In genomic region chr2:28956890-28957289, GRCh38 we compare ENCODE assay signal across 9 cellular contexts. TPM values are rescaled to one million over a fixed set of nuclear protein-coding genes. Genes with fewer than 3 reads are reported as not detected.
DNase-seq lines count a peak whose midpoint lies in the region; ATAC-seq, FAIRE-seq and TF ChIP-seq lines count a peak whose summit lies in the region.
"Had no signal": no experiment of that assay in that cellular context is flagged by ENCODE, and none has a peak within 500 bp of the region (broad histone marks: within the 10 kb centered on the region; RNA-seq: fewer than 3 reads in every experiment).

No MANE protein-coding gene starts in this region.

- H3K36me3 Mint-ChIP-seq in HFFc6 (ENCODE audit: low read depth) = no peaks in the 10 kb centered on the region
- H3K36me3 Mint-ChIP-seq in activated naive CD8-positive, alpha-beta T cell treated with anti-CD3 and anti-CD28 coated beads for 36 hours = no peaks in the 10 kb centered on the region
- H3K36me3 Mint-ChIP-seq: memory B cell had no signal

- H3K27me3 ChIP-seq in HepG2 (ENCODE audit: control insufficient read depth in 1 of 2, insufficient read depth in 2 of 2, low read length in 2 of 2) (peaks cover 0 to 8% of the 10 kb centered on the region in 2 experiments; a peak in 2 of 5 replicates), small intestine (ENCODE audit: control insufficient read depth in 2 of 2, insufficient read depth in 2 of 2, low read length in 2 of 2) (no peaks in the 10 kb centered on the region)

- H3K4me1 ChIP-seq in HepG2 (ENCODE audit: insufficient read depth, low read length) = peaks cover 30% of the 10 kb centered on the region
- no peaks in the 10 kb centered on the region for H3K4me1 ChIP-seq in small intestine (ENCODE audit: control insufficient read depth in 2 of 2, insufficient read depth in 1 of 2, low read depth in 1 of 2, low read length in 1 of 2)

- no TSS peak for BruUV-seq in HepG2 (replicated peaks; lab: Mats Ljungman, UMichigan)

- TF ChIP-seq POLR2A in HepG2 (IDR thresholded peaks at IDR 0.05; ENCODE audit: insufficient read depth in 1 of 2, low read depth in 2 of 2, low read length in 2 of 2) (no peak), lower leg skin (IDR thresholded peaks at IDR 0.05) (no peak)

- H3K4me3 Mint-ChIP-seq in HFFc6 = no peak overlapping the region
- peak overlapping the region; percentile 64 for H3K4me3 Mint-ChIP-seq in activated naive CD8-positive, alpha-beta T cell treated with anti-CD3 and anti-CD28 coated beads for 36 hours
- H3K4me3 Mint-ChIP-seq: memory B cell had no signal

- TF ChIP-seq RAD21 in HepG2 (CRISPR knock-in tag; IDR thresholded peaks at IDR 0.05) = peak; percentile 45; the same call in 1 of the 2 replicates

- H3K79me2 ChIP-seq in HepG2 (ENCODE audit: insufficient read depth, low read length) = no peaks in the 10 kb centered on the region

- no peak for TF ChIP-seq EP300 in HepG2 (IDR thresholded peaks at IDR 0.05; ENCODE audit: low read depth in 2 of 2, low read length in 2 of 2)
- TF ChIP-seq EP300 in HepG2 (CRISPR knock-in tag; IDR thresholded peaks at IDR 0.05; ENCODE audit: borderline replicate concordance) = no peak

- H3K27ac ChIP-seq in C4-2B = no peak overlapping the region
- no peak overlapping the region for H3K27ac ChIP-seq in HepG2 (ENCODE audit: extremely low read length, insufficient read depth, low read length)
- no peak overlapping the region for H3K27ac ChIP-seq in small intestine (ENCODE audit: low read depth in 1 of 2, low read length in 1 of 2)

- 33% methylated on average over 15 of the region's 15 CpGs for WGBS in HepG2 (ENCODE audit: low lambda C conversion rate)
- WGBS in small intestine, 3 donors = 39 to 86% (median 76%) methylated on average over 15 of the region's 15 CpGs
- 73 to 75% methylated on average over 15 of the region's 15 CpGs for WGBS in lower leg skin, 2 donors

- peaks cover 3% of the 10 kb centered on the region; the same call in 1 of the 2 replicates for H3K27me3 Mint-ChIP-seq in HFFc6 (ENCODE audit: insufficient read depth)
- no peaks in the 10 kb centered on the region for H3K27me3 Mint-ChIP-seq in activated naive CD8-positive, alpha-beta T cell treated with anti-CD3 and anti-CD28 coated beads for 36 hours
- H3K27me3 Mint-ChIP-seq: memory B cell had no signal

- CTCF ChIA-PET in HepG2 (lab: Yijun Ruan, JAX; ENCODE audit: low intra/inter-chr PET ratio, low total read pairs) = interaction anchor here (2.2 kb wide), 1 partner anchor 240 kb away, joined by 23 read pairs; no protein-coding TSS in a partner anchor

- TF ChIP-seq CTCF in C4-2B (conservative IDR thresholded peaks at IDR 0.05) (peak; percentile 41), HFFc6 (IDR thresholded peaks at IDR 0.05) (peak; percentile 73), HepG2 (CRISPR knock-in tag; IDR thresholded peaks at IDR 0.05) (peak; percentile 51), lower leg skin (IDR thresholded peaks at IDR 0.05) (peak in 1 of 3 donors; percentile 45)

- POLR2A ChIA-PET in HepG2 (lab: Yijun Ruan, JAX) = no interaction called here

- H3K9me3 ChIP-seq in HepG2 (ENCODE audit: low read length) (no peaks in the 10 kb centered on the region), small intestine (ENCODE audit: control insufficient read depth, low read depth) (no peaks in the 10 kb centered on the region)

- H3K36me3 ChIP-seq in HepG2 (replicated peaks in 1 of 2; ENCODE audit: control insufficient read depth in 1 of 2, insufficient read depth in 2 of 2, low read length in 2 of 2) (no peaks in the 10 kb centered on the region), small intestine (ENCODE audit: control insufficient read depth in 2 of 2, insufficient read depth in 2 of 2, low read length in 2 of 2) (no peaks in the 10 kb centered on the region)

- H3K9me3 Mint-ChIP-seq in HFFc6 = no peaks in the 10 kb centered on the region
- no peaks in the 10 kb centered on the region for H3K9me3 Mint-ChIP-seq in activated naive CD8-positive, alpha-beta T cell treated with anti-CD3 and anti-CD28 coated beads for 36 hours
- H3K9me3 Mint-ChIP-seq: memory B cell had no signal

- H3K4me2 ChIP-seq in HepG2 (ENCODE audit: low read depth, low read length) = peak overlapping the region; percentile 73

- no peak overlapping the region for H3K27ac Mint-ChIP-seq in HFFc6
- no peak overlapping the region for H3K27ac Mint-ChIP-seq in activated naive CD8-positive, alpha-beta T cell treated with anti-CD3 and anti-CD28 coated beads for 36 hours
- H3K27ac Mint-ChIP-seq: memory B cell had no signal

- H3K4me3 ChIP-seq in HepG2 (replicated peaks in 1 of 3; ENCODE audit: insufficient read depth in 1 of 3, low read depth in 2 of 3, low read length in 3 of 3) (peak overlapping the region; percentile 22 to 47 (median 27); a peak in 4 of 6 replicates), small intestine (ENCODE audit: low read depth in 1 of 2, low read length in 2 of 2) (no peak overlapping the region), lower leg skin (ENCODE audit: low read depth, poor library complexity, severe bottlenecking) (no peak overlapping the region)

- no peak overlapping the region for H3K9ac ChIP-seq in HepG2 (ENCODE audit: insufficient read depth, low read depth, low read length)

- H4K20me1 ChIP-seq in HepG2 (ENCODE audit: insufficient read depth, low read length) = no peaks in the 10 kb centered on the region

- H2AFZ ChIP-seq in HepG2 (ENCODE audit: low read length) = no peak overlapping the region

- FAIRE-seq in HepG2 (lab: Jason Lieb, UNC) = peak; percentile 12
- no peak for FAIRE-seq in small intestine (lab: Jason Lieb, UNC)

- intact Hi-C loops in HepG2 (cut with micrococcal nuclease; ENCODE audit: unreplicated experiment) = loop anchor here (5.0 to 10.0 kb wide), 2 partner anchors 150 to 888 kb away; no protein-coding TSS in a partner anchor
- intact Hi-C loops in lower leg skin (cut with DNase I; ENCODE audit: low total_unique reads) = loop anchor here (5.0 kb wide), 1 partner anchor 240 kb away; no protein-coding TSS in a partner anchor

- H3K4me1 Mint-ChIP-seq in HFFc6 (ENCODE audit: low read depth) = peaks cover 35% of the 10 kb centered on the region
- H3K4me1 Mint-ChIP-seq in activated naive CD8-positive, alpha-beta T cell treated with anti-CD3 and anti-CD28 coated beads for 36 hours = peaks cover 18% of the 10 kb centered on the region

- peak; percentile 21 for DNase-seq in HFFc6
- no peak for DNase-seq in activated naive CD8-positive, alpha-beta T cell treated with anti-CD3 and anti-CD28 coated beads for 36 hours
- DNase-seq in HepG2 (ENCODE audit: low spot score) = no peak
- DNase-seq in small intestine = no peak
- DNase-seq in NCI-H128 (lab: John Stamatoyannopoulos, UW; ENCODE audit: unreplicated experiment) = no peak
- DNase-seq in activated CD8-positive, alpha-beta memory T cell treated with anti-CD3 and anti-CD28 coated beads, Interleukin-2, amount 50 U/mL, for 4 hours = no peak
- no peak for DNase-seq in lower leg skin (ENCODE audit: low spot score in 2 of 2)

- peak; percentile 19; the same call in 1 of the 3 replicates for ATAC-seq in HepG2

- in situ Hi-C loops in HepG2 (cut with HindIII; ENCODE audit: extremely low pct_ligation_motif_present, low pct_unique_long_range_greater_than_20kb) = loop anchor here (5.0 to 25.0 kb wide), 2 partner anchors 235 to 1105 kb away; no protein-coding TSS in a partner anchor

TF ChIP-seq in HepG2, 621 proteins besides CTCF, POLR2A, EP300 and RAD21 (continues in another document):
- TF ChIP-seq ZNF598 (CRISPR knock-in tag; IDR thresholded peaks at IDR 0.05; ENCODE audit: borderline replicate concordance) = 0 out of 2 replicates have a peak, but pooled peaks have one; percentile 43

RNA-seq across cellular contexts. Expression of gene TOGARAM2, which starts 24.2 kb away (rescaled TPM):
- total RNA-seq in HFFc6 (2021; fragmentation: NEBNext Ultra II Directional; extraction: Animal tissue kit (Norgen Biotek cat#: 25700)) = not detected
- total RNA-seq in activated naive CD8-positive, alpha-beta T cell treated with anti-CD3 and anti-CD28 coated beads for 36 hours = 1 to 10 TPM; 1.9 to 2.0 TPM
- total RNA-seq in HepG2 (2016; rRNA removed; fragmentation: Illumina TruSeq; extraction: Trizol) (under 0.01 TPM in 1 of 2 replicates, not detected in the other), lower leg skin (1 to 10 TPM in 3 of 4 donors, under 1 TPM in 1; 0.17 to 5.1 (median 1.7) TPM)
- not detected in 2 replicates for total RNA-seq in HepG2 (2016; cell fraction: cytosol; rRNA removed; fragmentation: Illumina TruSeq; extraction: Trizol; ENCODE audit: low read depth)
- total RNA-seq in HepG2 (2016; cell fraction: insoluble cytoplasmic fraction; rRNA removed; fragmentation: Illumina TruSeq; extraction: Trizol) = not detected in 2 replicates
- not detected in 2 replicates for total RNA-seq in HepG2 (2016; cell fraction: membrane; rRNA removed; fragmentation: Illumina TruSeq; extraction: Trizol)
- total RNA-seq in HepG2 (2016; cell fraction: nucleus; rRNA removed; fragmentation: Illumina TruSeq; extraction: Trizol) = 0.06 and 0.19 TPM in 2 replicates
- polyA plus RNA-seq in HepG2 (2011; rRNA removed) (0.05 TPM in 2 replicates), small intestine (1 to 10 TPM in 1 of 3 donors, under 1 TPM in 2; under 0.01 to 1.1 (median 0.66) TPM)
- polyA plus RNA-seq in HepG2 (2011; cell fraction: cytosol; rRNA removed) = 0.04 and 0.13 TPM in 2 replicates
- 0.36 and 0.74 TPM in 2 replicates for polyA plus RNA-seq in HepG2 (2011; cell fraction: nucleus; rRNA removed)
- polyA plus RNA-seq in HepG2 (2012) = 0.04 TPM in 1 of 2 replicates, not detected in the other
- not detected in 2 replicates for polyA plus RNA-seq in HepG2 (2016; cell fraction: cytosol; fragmentation: Illumina TruSeq; extraction: Trizol; ENCODE audit: low read depth)
- polyA plus RNA-seq in HepG2 (2016; cell fraction: insoluble cytoplasmic fraction; fragmentation: Illumina TruSeq; extraction: Trizol; ENCODE audit: low read depth) = not detected in 2 replicates
- polyA plus RNA-seq in HepG2 (2016; cell fraction: membrane; fragmentation: Illumina TruSeq; extraction: Trizol; ENCODE audit: low read depth) = not detected in 2 replicates
- polyA plus RNA-seq in HepG2 (2016; cell fraction: nucleus; fragmentation: Illumina TruSeq; extraction: Trizol; ENCODE audit: insufficient read depth, low read depth) = 0.61 TPM in 1 of 2 replicates, not detected in the other
- polyA minus RNA-seq in HepG2 (2011; rRNA and poly(A)+ RNA removed; ENCODE audit: low replicate concordance) = 0.02 and 1.6 TPM in 2 replicates
- polyA minus RNA-seq in HepG2 (2011; cell fraction: cytosol; rRNA and poly(A)+ RNA removed) = not detected in 2 replicates
- 1.0 TPM in 1 of 2 replicates, not detected in the other for polyA minus RNA-seq in HepG2 (2011; cell fraction: nucleus; rRNA and poly(A)+ RNA removed)

Comparison
In these comparisons a context has a peak if more than half of its experiments do, and no peak if none do; other contexts are left out.
1. H3K4me3 ChIP-seq: peak in HepG2 (3 of 3); none in small intestine (0 of 2) and lower leg skin (single experiment).